Comparison of ENCODE assay signal across 22 cellular contexts in genomic region chr6:5673016-5673415, GRCh38.
DNase-seq lines count a peak whose midpoint lies in the region; ATAC-seq and TF ChIP-seq lines count a peak whose summit lies in the region.
"Had no signal": no experiment of that assay in that cellular context is flagged by ENCODE, and none has a peak within 500 bp of the region (broad histone marks: within the 10 kb centered on the region; RNA-seq: fewer than 3 reads in every experiment).

No MANE protein-coding gene starts in this region.

- no peak overlapping the region for H3K4me3 Mint-ChIP-seq in effector memory CD8-positive, alpha-beta T cell
- H3K4me3 Mint-ChIP-seq: activated CD4-positive, alpha-beta memory T cell treated with anti-CD3 and anti-CD28 coated beads, Interleukin-2, amount 10 ng/mL, durations not matched to agents 7 days and 5 days; activated naive CD8-positive, alpha-beta T cell; CD4-positive, alpha-beta T cell; type B pancreatic cell had no signal

- WGBS in psoas muscle, 3 donors, result 71 to 78% (median 74%) methylated on average over 6 of the region's 6 CpGs

- TF ChIP-seq CTCF in dorsolateral prefrontal cortex (IDR thresholded peaks at IDR 0.05 in 54 of 56, conservative IDR thresholded peaks at IDR 0.05 in 2 of 56; ENCODE audit: low read depth in 1 of 56, partially characterized antibody in 56 of 56) (no peak), psoas muscle (IDR thresholded peaks at IDR 0.05) (no peak)

- no peaks in the 10 kb centered on the region for H3K9me3 ChIP-seq in KOPT-K1 (ENCODE audit: insufficient read depth, low read length, poor library complexity, severe bottlenecking)
- H3K9me3 ChIP-seq in psoas muscle, result no peaks in the 10 kb centered on the region
- H3K9me3 ChIP-seq: body of pancreas had no signal

- no peak for ATAC-seq in psoas muscle
- ATAC-seq in HG02798 (IDR thresholded peaks at IDR 0.05; ENCODE audit: poor library complexity, unreplicated experiment), result no peak
- no peak for ATAC-seq in effector memory CD8-positive, alpha-beta T cell (replicated peaks)

- peak overlapping the region; percentile 52; the same call in 1 of the 2 replicates for H3K27ac ChIP-seq in ACC112 (ENCODE audit: low read depth, low read length)
- peak overlapping the region; percentile 97 for H3K27ac ChIP-seq in KOPT-K1 (ENCODE audit: low read depth, low read length, poor library complexity, severe bottlenecking)
- peak overlapping the region in 36 of 59 donors; percentile 1 to 87 (median 62) for H3K27ac ChIP-seq in dorsolateral prefrontal cortex
- H3K27ac ChIP-seq in psoas muscle, result peak overlapping the region; percentile 72
- H3K27ac ChIP-seq: body of pancreas, hepatocyte, VCaP had no signal

- intact Hi-C loops in dorsolateral prefrontal cortex (cut with DNase I) (loop anchor here in 1 of 2 donors (2.0 to 10.0 kb wide), 2 partner anchors 92 to 332 kb away; partner anchors contain the start of gene NRN1), psoas muscle (cut with DNase I) (no loop called here), posterior vena cava (cut with DNase I) (no loop called here)

- peaks cover 27% of the 10 kb centered on the region for H3K4me1 ChIP-seq in ACC112 (ENCODE audit: control insufficient read depth, insufficient read depth, low read length, unreplicated experiment)
- peaks cover 22% of the 10 kb centered on the region for H3K4me1 ChIP-seq in psoas muscle

- H3K27me3 ChIP-seq in ACC112 (ENCODE audit: insufficient read depth, low read length) (no peaks in the 10 kb centered on the region), dorsolateral prefrontal cortex (no peaks in the 10 kb centered on the region), psoas muscle (ENCODE audit: insufficient read depth in 3 of 3, low read length in 2 of 3) (no peaks in the 10 kb centered on the region)
- H3K27me3 ChIP-seq: body of pancreas, hepatocyte had no signal

- no peak for DNase-seq in dorsolateral prefrontal cortex
- DNase-seq in psoas muscle, result no peak
- DNase-seq in DMS53 (lab: John Stamatoyannopoulos, UW), result no peak
- no peak for DNase-seq in posterior vena cava (ENCODE audit: low spot score)
- DNase-seq in effector memory CD8-positive, alpha-beta T cell, result no peak
- DNase-seq: activated CD4-positive, alpha-beta memory T cell treated with anti-CD3 and anti-CD28 coated beads, Interleukin-2, amount 10 ng/mL, durations not matched to agents 7 days and 5 days; activated T-cell treated with anti-CD3 and anti-CD28 coated beads, Interleukin-2, amount 50 U/mL, for 48 hours; CD4-positive, alpha-beta T cell; DMS79; naive B cell; NCI-H2029; NCI-H446 treated with DMSO at 0.1 percent for 48 hours; Right ventricle myocardium superior had no signal

- no peaks in the 10 kb centered on the region for H3K79me2 ChIP-seq in ACC112 (ENCODE audit: control insufficient read depth, insufficient read depth, low read length, unreplicated experiment)
- H3K79me2 ChIP-seq: hepatocyte had no signal

- H2AFZ ChIP-seq in ACC112 (ENCODE audit: low read length, unreplicated experiment), result no peak overlapping the region
- H2AFZ ChIP-seq: hepatocyte had no signal

- peaks cover 5% of the 10 kb centered on the region in 2 donors for H3K4me1 Mint-ChIP-seq in effector memory CD8-positive, alpha-beta T cell (ENCODE audit: low read depth in 2 of 2)

- H3K9me3 Mint-ChIP-seq in effector memory CD8-positive, alpha-beta T cell, result no peaks in the 10 kb centered on the region
- H3K9me3 Mint-ChIP-seq: activated CD4-positive, alpha-beta memory T cell treated with anti-CD3 and anti-CD28 coated beads, Interleukin-2, amount 10 ng/mL, durations not matched to agents 7 days and 5 days; CD4-positive, alpha-beta T cell; naive B cell; type B pancreatic cell had no signal

- H3K4me3 ChIP-seq in ACC112 (ENCODE audit: low read depth, low read length) (no peak overlapping the region), dorsolateral prefrontal cortex (no peak overlapping the region), psoas muscle (no peak overlapping the region)
- H3K4me3 ChIP-seq: body of pancreas, hepatocyte had no signal

- no peaks in the 10 kb centered on the region for H3K27me3 Mint-ChIP-seq in effector memory CD8-positive, alpha-beta T cell
- H3K27me3 Mint-ChIP-seq: activated CD4-positive, alpha-beta memory T cell treated with anti-CD3 and anti-CD28 coated beads, Interleukin-2, amount 10 ng/mL, durations not matched to agents 7 days and 5 days; activated naive CD8-positive, alpha-beta T cell; CD4-positive, alpha-beta T cell; naive B cell; progenitor cell of endocrine pancreas; type B pancreatic cell had no signal

- no peak overlapping the region for H3K27ac Mint-ChIP-seq in effector memory CD8-positive, alpha-beta T cell
- H3K27ac Mint-ChIP-seq: activated CD4-positive, alpha-beta memory T cell treated with anti-CD3 and anti-CD28 coated beads, Interleukin-2, amount 10 ng/mL, durations not matched to agents 7 days and 5 days; CD4-positive, alpha-beta T cell; progenitor cell of endocrine pancreas; type B pancreatic cell had no signal

- H3K36me3 ChIP-seq in ACC112 (ENCODE audit: insufficient read depth, low read length) (no peaks in the 10 kb centered on the region), KOPT-K1 (ENCODE audit: insufficient read depth, low read length) (no peaks in the 10 kb centered on the region), psoas muscle (ENCODE audit: insufficient read depth in 1 of 2, low read depth in 1 of 2) (no peaks in the 10 kb centered on the region)

- no peaks in the 10 kb centered on the region for H3K36me3 Mint-ChIP-seq in effector memory CD8-positive, alpha-beta T cell (ENCODE audit: insufficient read depth)
- H3K36me3 Mint-ChIP-seq: type B pancreatic cell had no signal
